In genomic region chr9:129497064-129497836, GRCh38 we compare ENCODE assay signal across 8 cellular contexts.
DNase-seq lines count a peak whose midpoint lies in the region; ATAC-seq and TF ChIP-seq lines count a peak whose summit lies in the region.

No MANE protein-coding gene starts in this region.

- no peaks in the 10 kb centered on the region for H3K9me3 Mint-ChIP-seq in natural killer cell

- peaks cover 5 to 22% of the 10 kb centered on the region in 2 donors for H3K4me1 Mint-ChIP-seq in natural killer cell

- no peak for ATAC-seq in natural killer cell
- ATAC-seq in GM19023 (IDR thresholded peaks at IDR 0.05; ENCODE audit: unreplicated experiment) = no peak
- no peak for ATAC-seq in HG03097 (IDR thresholded peaks at IDR 0.05; ENCODE audit: low FRiP score, unreplicated experiment)

- TF ChIP-seq CTCF in epithelial cell of proximal tubule (conservative IDR thresholded peaks at IDR 0.05; ENCODE audit: low read depth, low read length) (no peak), natural killer cell (IDR thresholded peaks at IDR 0.05) (no peak)

- H3K36me3 Mint-ChIP-seq in natural killer cell = no peaks in the 10 kb centered on the region

- intact Hi-C loops in natural killer cell (cut with micrococcal nuclease) = loop anchor here (2.0 to 10.0 kb wide), 2 partner anchors 38 to 58 kb away; no protein-coding TSS in a partner anchor

- peak overlapping the region; percentile 77 for H3K4me3 Mint-ChIP-seq in natural killer cell

- peak overlapping the region; percentile 69 for H3K4me3 ChIP-seq in epithelial cell of proximal tubule (ENCODE audit: low read depth, low read length)

- H3K27me3 Mint-ChIP-seq in natural killer cell (ENCODE audit: low read depth in 2 of 2) = no peaks in the 10 kb centered on the region

- DNase-seq in NCI-H2107 treated with DMSO at 0.1 percent for 48 hours (lab: John Stamatoyannopoulos, UW; ENCODE audit: unreplicated experiment) = peak; percentile 88
- DNase-seq in NCI-H2107 (lab: John Stamatoyannopoulos, UW) = no peak
- peak; percentile 59 to 74 for DNase-seq in SHP77 (lab: John Stamatoyannopoulos, UW)
- no peak for DNase-seq in epithelial cell of proximal tubule (ENCODE audit: low read depth)
- DNase-seq in natural killer cell = no peak
- no peak for DNase-seq in stimulated activated CD4-positive, alpha-beta T cell treated with anti-CD3 and anti-CD28 coated beads, Interleukin-1b, Interleukin-23, amount 100 ng/mL, for 48 hours

- H3K27ac Mint-ChIP-seq in natural killer cell = peak overlapping the region; percentile 50 to 88

Comparison
In these comparisons a context has a peak if more than half of its experiments do, and no peak if none do; other contexts are left out.
1. DNase-seq: peak in NCI-H2107 treated with DMSO at 0.1 percent for 48 hours (single experiment) and SHP77 (2 of 2); none in NCI-H2107 (single experiment), epithelial cell of proximal tubule (single experiment), natural killer cell (single experiment) and stimulated activated CD4-positive, alpha-beta T cell treated with anti-CD3 and anti-CD28 coated beads, Interleukin-1b, Interleukin-23, amount 100 ng/mL, for 48 hours (single experiment).